ENCODE assay signal across 25 cellular contexts in the genomic region with DNA sequence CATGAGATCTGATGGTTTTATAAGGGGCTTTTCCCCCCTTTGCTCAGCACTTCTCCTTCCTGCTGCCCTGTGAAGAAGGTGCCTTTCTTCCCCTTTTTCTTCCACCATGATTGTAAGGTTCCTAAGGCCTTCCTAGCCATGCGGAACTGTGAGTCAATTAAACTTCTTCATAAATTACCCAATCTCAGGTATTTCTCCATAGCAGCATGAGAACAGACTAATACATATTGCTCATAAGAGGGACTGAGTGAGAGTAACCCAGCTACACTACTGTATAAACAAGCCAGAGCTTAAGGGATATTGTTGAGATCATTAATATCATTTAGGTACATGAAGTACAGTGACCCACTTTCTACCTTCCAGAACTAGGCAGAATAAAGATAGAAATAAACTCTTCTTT.
"Had no signal": no experiment of that assay in that cellular context is flagged by ENCODE, and none has a peak within 500 bp of the region (broad histone marks: within the 10 kb centered on the region; RNA-seq: fewer than 3 reads in every experiment).

No MANE protein-coding gene starts in this region.

- H3K27me3 Mint-ChIP-seq: activated naive CD8-positive, alpha-beta T cell; dendritic cell treated with granulocyte-macrophage colony-stimulating factor and Interleukin-4, amounts not matched to agents 40 ng/mL and 50 ng/mL, for 4 days; memory B cell; naive thymus-derived CD8-positive, alpha-beta T cell had no signal

- DNase-seq: activated CD4-positive, alpha-beta T cell treated with anti-CD3 and anti-CD28 coated beads for 4 hours; activated CD4-positive, alpha-beta T cell treated with anti-CD3 and anti-CD28 coated beads, Interleukin-2, amount 50 U/mL, for 4 hours; activated naive CD4-positive, alpha-beta T cell treated with Interleukin-2 at 50 U/mL for 16 hours; activated T-cell treated with anti-CD3 and anti-CD28 coated beads for 4 hours; activated T-cell treated with anti-CD3 and anti-CD28 coated beads, Interleukin-2, amount 50 U/mL, for 72 hours; brain microvascular endothelial cell; central memory CD4-positive, alpha-beta T cell; gastrocnemius medialis; naive thymus-derived CD8-positive, alpha-beta T cell; nucleus accumbens; pancreas; psoas muscle; right cardiac atrium; stimulated activated CD4-positive, alpha-beta T cell treated with anti-CD3 and anti-CD28 coated beads, Interleukin-15, amount 100 ng/mL, for 24 hours; stimulated activated CD4-positive, alpha-beta T cell treated with anti-CD3 and anti-CD28 coated beads, Interleukin-2, amount 100 ng/mL, for 24 hours; stimulated activated naive CD4-positive, alpha-beta T cell; tibial artery; upper lobe of right lung had no signal

- H3K9me3 Mint-ChIP-seq: dendritic cell treated with granulocyte-macrophage colony-stimulating factor and Interleukin-4, amounts not matched to agents 40 ng/mL and 50 ng/mL, for 4 days; memory B cell; naive thymus-derived CD8-positive, alpha-beta T cell had no signal

- H3K4me1 Mint-ChIP-seq: memory B cell; naive thymus-derived CD8-positive, alpha-beta T cell; neural crest cell had no signal

- H3K27ac Mint-ChIP-seq: activated naive CD8-positive, alpha-beta T cell; activated T-cell treated with anti-CD3 and anti-CD28 coated beads, Interleukin-2, amount 50 U/mL, for 72 hours; dendritic cell treated with granulocyte-macrophage colony-stimulating factor and Interleukin-4, amounts not matched to agents 40 ng/mL and 50 ng/mL, for 4 days; memory B cell; naive thymus-derived CD8-positive, alpha-beta T cell had no signal

- H3K4me3 Mint-ChIP-seq: activated naive CD8-positive, alpha-beta T cell; activated T-cell treated with anti-CD3 and anti-CD28 coated beads, Interleukin-2, amount 50 U/mL, for 72 hours; dendritic cell treated with granulocyte-macrophage colony-stimulating factor and Interleukin-4, amounts not matched to agents 40 ng/mL and 50 ng/mL, for 4 days; memory B cell; naive thymus-derived CD8-positive, alpha-beta T cell; neural crest cell had no signal

- ATAC-seq: activated T-cell treated with anti-CD3 and anti-CD28 coated beads, Interleukin-2, amount 50 U/mL, for 72 hours; gastrocnemius medialis; naive thymus-derived CD8-positive, alpha-beta T cell; pancreas; psoas muscle; right cardiac atrium; upper lobe of right lung had no signal

- H3K4me3 ChIP-seq: ascending aorta, gastrocnemius medialis, hepatocyte, pancreas, psoas muscle, suprapubic skin, tibial artery, upper lobe of right lung had no signal

- H3K36me3 Mint-ChIP-seq: activated naive CD8-positive, alpha-beta T cell; memory B cell; naive thymus-derived CD8-positive, alpha-beta T cell had no signal
